Comparison of ENCODE assay signal across 17 cellular contexts in genomic region chr11:803467-803742, GRCh38. TPM values are rescaled to one million over a fixed set of nuclear protein-coding genes. Genes with fewer than 3 reads are reported as not detected.
A peak's percentile ranks its signal among the peaks of the same experiment; 100 is the strongest.
DNase-seq lines count a peak whose midpoint lies in the region; ATAC-seq and TF ChIP-seq lines count a peak whose summit lies in the region.
"Had no signal": no experiment of that assay in that cellular context is flagged by ENCODE, and none has a peak within 500 bp of the region (broad histone marks: within the 10 kb centered on the region; RNA-seq: fewer than 3 reads in every experiment).

No MANE protein-coding gene starts in this region.

- no peaks in the 10 kb centered on the region for H3K9me2 ChIP-seq in PC-3 (replicated peaks; ENCODE audit: low read length)

- BruUV-seq in PC-3 (replicated peaks; lab: Mats Ljungman, UMichigan) = no TSS peak

- intact Hi-C loops in sciatic nerve (cut with DNase I) (no loop called here), PC-3 (cut with micrococcal nuclease) (no loop called here)

- no peak overlapping the region for H3K27ac Mint-ChIP-seq in stimulated activated naive CD8-positive, alpha-beta T cell treated with anti-CD3 and anti-CD28 coated beads, Interleukin-15, amount 100 ng/mL, for 72 hours
- H3K27ac Mint-ChIP-seq: CD4-positive, alpha-beta memory T cell had no signal

- H3K36me3 ChIP-seq in SK-N-MC (ENCODE audit: insufficient read depth, low read length) (no peaks in the 10 kb centered on the region; the same call in 1 of the 2 replicates), fibroblast of lung (ENCODE audit: control insufficient read depth, insufficient read depth, low read length) (peaks cover 20% of the 10 kb centered on the region), PC-3 (ENCODE audit: low read depth, low read length) (no peaks in the 10 kb centered on the region)

- no peaks in the 10 kb centered on the region for H3K9me3 Mint-ChIP-seq in stimulated activated naive CD8-positive, alpha-beta T cell treated with anti-CD3 and anti-CD28 coated beads, Interleukin-15, amount 100 ng/mL, for 72 hours
- H3K9me3 Mint-ChIP-seq: CD4-positive, alpha-beta memory T cell had no signal

- H3K9me3 ChIP-seq in SK-N-MC (ENCODE audit: low read depth, low read length) = no peaks in the 10 kb centered on the region
- H3K9me3 ChIP-seq in fibroblast of lung (ENCODE audit: control insufficient read depth, insufficient read depth, low read depth, low read length) = no peaks in the 10 kb centered on the region
- no peaks in the 10 kb centered on the region for H3K9me3 ChIP-seq in PC-3 (ENCODE audit: low read length)
- H3K9me3 ChIP-seq: mucosa of descending colon had no signal

- H3K27me3 ChIP-seq in fibroblast of lung (ENCODE audit: control insufficient read depth, insufficient read depth, low read length) = no peaks in the 10 kb centered on the region
- H3K27me3 ChIP-seq in PC-3 (ENCODE audit: low read length) = no peaks in the 10 kb centered on the region
- H3K27me3 ChIP-seq: dorsolateral prefrontal cortex, foreskin keratinocyte had no signal

- H3K27me3 Mint-ChIP-seq in stimulated activated naive CD8-positive, alpha-beta T cell treated with anti-CD3 and anti-CD28 coated beads, Interleukin-15, amount 100 ng/mL, for 72 hours = no peaks in the 10 kb centered on the region
- H3K27me3 Mint-ChIP-seq: CD4-positive, alpha-beta memory T cell had no signal

- H3K27ac ChIP-seq in SK-N-MC (no peak overlapping the region), fibroblast of lung (ENCODE audit: insufficient read depth, low read length) (no peak overlapping the region), PC-3 (ENCODE audit: low read length) (no peak overlapping the region)
- H3K27ac ChIP-seq: foreskin keratinocyte had no signal

- no peaks in the 10 kb centered on the region for H3F3A ChIP-seq in PC-3 (ENCODE audit: low read length, unreplicated experiment)

- H3K4me3 Mint-ChIP-seq in stimulated activated naive CD8-positive, alpha-beta T cell treated with anti-CD3 and anti-CD28 coated beads, Interleukin-15, amount 100 ng/mL, for 72 hours = peak overlapping the region; percentile 84

- POLR2A ChIA-PET in PC-3 (lab: Charles Lee; ENCODE audit: unreplicated experiment) = no interaction called here

- peak overlapping the region; percentile 83 for H3K4me3 ChIP-seq in SK-N-MC
- peak overlapping the region in 2 of 4 experiments; percentile 54 to 73 for H3K4me3 ChIP-seq in fibroblast of lung (replicated peaks in 1 of 4; ENCODE audit: control extremely low read depth in 1 of 4, insufficient read depth in 1 of 4, low read depth in 3 of 4, low read length in 4 of 4)
- H3K4me3 ChIP-seq in PC-3 (ENCODE audit: low read length) = no peak overlapping the region
- H3K4me3 ChIP-seq: mucosa of descending colon had no signal

- H3K79me2 ChIP-seq in fibroblast of lung (ENCODE audit: control insufficient read depth, insufficient read depth, low read length) = peaks cover 4% of the 10 kb centered on the region
- peaks cover 10% of the 10 kb centered on the region for H3K79me2 ChIP-seq in PC-3 (ENCODE audit: low read length)

- no peak for DNase-seq in stimulated activated naive CD8-positive, alpha-beta T cell treated with anti-CD3 and anti-CD28 coated beads, Interleukin-15, amount 100 ng/mL, for 72 hours
- no peak for DNase-seq in stimulated activated naive CD8-positive, alpha-beta T cell treated with anti-CD3 and anti-CD28 coated beads, Interleukin-15, Interleukin-2, amounts not matched to agents 100 U/mL and 50 U/mL, for 24 hours
- no peak for DNase-seq in SK-N-MC (ENCODE audit: low read depth, low spot score)
- no peak for DNase-seq in fibroblast of lung (ENCODE audit: low read depth in 2 of 2)
- no peak for DNase-seq in left lobe of liver (ENCODE audit: low spot score)
- DNase-seq in sciatic nerve (ENCODE audit: low spot score) = no peak
- DNase-seq in PC-3 = no peak
- no peak for DNase-seq in NCI-H1436 treated with DMSO at 0.1 percent for 48 hours (lab: John Stamatoyannopoulos, UW)
- DNase-seq: activated CD8-positive, alpha-beta memory T cell treated with anti-CD3 and anti-CD28 coated beads for 24 hours; CD4-positive, alpha-beta memory T cell; dorsolateral prefrontal cortex; foreskin keratinocyte; NCI-H2171; stimulated activated CD4-positive, alpha-beta T cell treated with anti-CD3 and anti-CD28 coated beads, Interleukin-2, amount 100 ng/mL, for 48 hours; stimulated activated naive CD4-positive, alpha-beta T cell treated with Interleukin-2 at 50 U/mL for 16 hours; T-helper 1 cell had no signal

- peaks cover 10% of the 10 kb centered on the region for H3K4me1 ChIP-seq in fibroblast of lung (ENCODE audit: control insufficient read depth, extremely low read depth, insufficient read depth, low read length)
- H3K4me1 ChIP-seq in PC-3 (ENCODE audit: insufficient read depth, low read length) = peaks cover 10% of the 10 kb centered on the region
- H3K4me1 ChIP-seq: foreskin keratinocyte had no signal

- no peaks in the 10 kb centered on the region for H4K20me1 ChIP-seq in fibroblast of lung (ENCODE audit: control insufficient read depth, extremely low read depth, insufficient read depth, low read length)
- no peaks in the 10 kb centered on the region for H4K20me1 ChIP-seq in PC-3 (ENCODE audit: low read length)

- peaks cover 53% of the 10 kb centered on the region for H3K4me1 Mint-ChIP-seq in stimulated activated naive CD8-positive, alpha-beta T cell treated with anti-CD3 and anti-CD28 coated beads, Interleukin-15, amount 100 ng/mL, for 72 hours

- no peak overlapping the region for H3K9ac ChIP-seq in SK-N-MC (ENCODE audit: insufficient read length)
- H3K9ac ChIP-seq in fibroblast of lung (ENCODE audit: insufficient read depth, low read length) = no peak overlapping the region
- H3K9ac ChIP-seq in PC-3 (ENCODE audit: low read length) = no peak overlapping the region

- H3K4me2 ChIP-seq in fibroblast of lung (ENCODE audit: extremely low read depth, insufficient read depth, low read length) = peak overlapping the region; percentile 25
- H3K4me2 ChIP-seq in PC-3 (ENCODE audit: low read length) = no peak overlapping the region

- no peak for ATAC-seq in stimulated activated naive CD8-positive, alpha-beta T cell treated with anti-CD3 and anti-CD28 coated beads, Interleukin-15, amount 100 ng/mL, for 72 hours
- ATAC-seq in stimulated activated naive CD8-positive, alpha-beta T cell treated with anti-CD3 and anti-CD28 coated beads, Interleukin-15, Interleukin-2, amounts not matched to agents 100 U/mL and 50 U/mL, for 24 hours = no peak
- ATAC-seq in left lobe of liver (no peak), sciatic nerve (no peak), PC-3 (no peak)
- ATAC-seq: mucosa of descending colon had no signal

- TF ChIP-seq CTCF in fibroblast of lung (conservative IDR thresholded peaks at IDR 0.05 in 1 of 2, IDR thresholded peaks at IDR 0.05 in 1 of 2; ENCODE audit: low read depth in 1 of 2, low read length in 2 of 2) = no peak
- TF ChIP-seq CTCF in PC-3 (conservative IDR thresholded peaks at IDR 0.05; ENCODE audit: low read depth, low read length) = no peak

- no peak overlapping the region for H2AFZ ChIP-seq in fibroblast of lung (ENCODE audit: low read length)
- no peak overlapping the region for H2AFZ ChIP-seq in PC-3 (ENCODE audit: low read length)

- CTCF ChIA-PET in PC-3 (lab: Charles Lee) = no interaction called here

RNA-seq across cellular contexts. Expression of gene PIDD1, which starts 1.6 kb away (rescaled TPM):
- total RNA-seq in fibroblast of lung (7.4 and 14.2 TPM in 2 replicates), left lobe of liver (14.9 TPM), sciatic nerve (16.7 TPM), PC-3 (2014; rRNA removed) (11.7 and 14.9 TPM in 2 replicates)
- polyA plus RNA-seq in fibroblast of lung = 2.2 and 3.8 TPM in 2 replicates
- polyA plus RNA-seq in fibroblast of lung (2012) = 4.6 and 11.9 TPM in 2 replicates
- polyA minus RNA-seq in fibroblast of lung (ENCODE audit: low replicate concordance) = 5.1 and 12.4 TPM in 2 replicates

RNA-seq across cellular contexts. Expression of gene SLC25A22, which starts 5.3 kb away (rescaled TPM):
- 8.0 and 9.9 TPM in 2 replicates for total RNA-seq in fibroblast of lung
- 10.4 and 19.9 TPM in 2 replicates for polyA plus RNA-seq in fibroblast of lung
- 13.7 and 28.7 TPM in 2 replicates for polyA plus RNA-seq in fibroblast of lung (2012)
- 13.5 and 24.9 TPM in 2 replicates for polyA minus RNA-seq in fibroblast of lung (ENCODE audit: low replicate concordance)
- total RNA-seq in left lobe of liver = 51.4 TPM
- 7.2 TPM for total RNA-seq in sciatic nerve
- 32.7 and 42.3 TPM in 2 replicates for total RNA-seq in PC-3 (2014; rRNA removed)

RNA-seq across cellular contexts. Expression of gene RPLP2, which starts 6.4 kb away (rescaled TPM):
- total RNA-seq in fibroblast of lung = 282 and 294 TPM in 2 replicates
- 741 and 904 TPM in 2 replicates for polyA plus RNA-seq in fibroblast of lung
- 1,458 and 1,948 TPM in 2 replicates for polyA plus RNA-seq in fibroblast of lung (2012)
- polyA minus RNA-seq in fibroblast of lung (ENCODE audit: low replicate concordance) = 327 and 443 TPM in 2 replicates
- total RNA-seq in left lobe of liver = 511 TPM
- 1,209 TPM for total RNA-seq in sciatic nerve
- total RNA-seq in PC-3 (2014; rRNA removed) = 897 and 964 TPM in 2 replicates

RNA-seq across cellular contexts. Expression of gene CEND1, which starts 13.5 kb away (rescaled TPM):
- total RNA-seq in fibroblast of lung = 0.26 and 1.3 TPM in 2 replicates
- 0.25 and 0.71 TPM in 2 replicates for polyA plus RNA-seq in fibroblast of lung
- 5.1 and 18.3 TPM in 2 replicates for polyA plus RNA-seq in fibroblast of lung (2012)
- 0.47 and 0.93 TPM in 2 replicates for polyA minus RNA-seq in fibroblast of lung (ENCODE audit: low replicate concordance)
- 0.43 TPM for total RNA-seq in left lobe of liver
- total RNA-seq in sciatic nerve = not detected
- not detected in 2 replicates for total RNA-seq in PC-3 (2014; rRNA removed)
- total RNA-seq: foreskin keratinocyte had no signal
- polyA plus RNA-seq: CD4-positive, alpha-beta memory T cell had no signal

RNA-seq across cellular contexts. Expression of gene PNPLA2, which starts 15.3 kb away (rescaled TPM):
- total RNA-seq in fibroblast of lung = 16.2 and 33.9 TPM in 2 replicates
- 16.2 and 17.0 TPM in 2 replicates for polyA plus RNA-seq in fibroblast of lung
- polyA plus RNA-seq in fibroblast of lung (2012) = 65.5 and 80.5 TPM in 2 replicates
- 108 and 136 TPM in 2 replicates for polyA minus RNA-seq in fibroblast of lung (ENCODE audit: low replicate concordance)
- total RNA-seq in left lobe of liver = 107 TPM
- 174 TPM for total RNA-seq in sciatic nerve
- 40.2 and 41.4 TPM in 2 replicates for total RNA-seq in PC-3 (2014; rRNA removed)
